In genomic region chr16:87765776-87766484, GRCh38 we compare ENCODE assay signal across 8 cellular contexts. TPM values are rescaled to one million over a fixed set of nuclear protein-coding genes. Genes with fewer than 3 reads are reported as not detected.
DNase-seq lines count a peak whose midpoint lies in the region; ATAC-seq and TF ChIP-seq lines count a peak whose summit lies in the region.

KLHDC4 (minus strand) TSS chr16:87765986; CDS start chr16:87765890, 96 bp downstream.

- no peaks in the 10 kb centered on the region for H3K9me2 ChIP-seq in MM.1S (replicated peaks; ENCODE audit: insufficient read depth, low read length)

- peak in 1 of 2 donors; percentile 79 for TF ChIP-seq POLR2A in thyroid gland (IDR thresholded peaks at IDR 0.05)

- H3K27me3 ChIP-seq in MM.1S (replicated peaks; ENCODE audit: insufficient read depth, low read length), result no peaks in the 10 kb centered on the region
- H3K27me3 ChIP-seq in parathyroid adenoma (ENCODE audit: control insufficient read depth, insufficient read depth, low read length), result no peaks in the 10 kb centered on the region
- no peaks in the 10 kb centered on the region for H3K27me3 ChIP-seq in thyroid gland

- 2 to 3% methylated on average over 32 to 33 of the region's 60 CpGs for WGBS in thyroid gland, 2 donors

- H4K20me1 ChIP-seq in MM.1S (ENCODE audit: insufficient read depth, low read length), result no peaks in the 10 kb centered on the region

- intact Hi-C loops in Right ventricle myocardium superior (cut with DNase I), result loop anchor here (5.0 kb wide), 1 partner anchor 179 kb away; no protein-coding TSS in a partner anchor
- intact Hi-C loops in thyroid gland (cut with DNase I), result loop anchor here (10.0 kb wide), 2 partner anchors 181 to 371 kb away; partner anchors contain the start of gene MAP1LC3B

- H3K9ac ChIP-seq in MM.1S (ENCODE audit: low read length), result peak within 1 kb of the TSS; percentile 85
- peak within 1 kb of the TSS; percentile 70 for H3K9ac ChIP-seq in parathyroid adenoma

- TF ChIP-seq CTCF in MM.1S (IDR thresholded peaks at IDR 0.05; ENCODE audit: low read length) (no peak), parathyroid adenoma (IDR thresholded peaks at IDR 0.05) (no peak), thyroid gland (IDR thresholded peaks at IDR 0.05) (no peak)

- peak within 1 kb of the TSS; percentile 87 for H3K4me3 ChIP-seq in MM.1S (ENCODE audit: low read length)
- H3K4me3 ChIP-seq in parathyroid adenoma (ENCODE audit: low read depth, low read length), result peak within 1 kb of the TSS; percentile 96
- H3K4me3 ChIP-seq in thyroid gland (replicated peaks in 1 of 3), result peak within 1 kb of the TSS; percentile 71 to 99 (median 94)

- H3K79me2 ChIP-seq in MM.1S (ENCODE audit: low read length), result peaks cover 41% of the 10 kb centered on the region
- no peaks in the 10 kb centered on the region for H3K79me2 ChIP-seq in parathyroid adenoma

- peak within 1 kb of the TSS; percentile 57; the same call in 1 of the 2 replicates for H3K27ac ChIP-seq in MM.1S (ENCODE audit: low read length)
- H3K27ac ChIP-seq in parathyroid adenoma, result peak within 1 kb of the TSS; percentile 80
- H3K27ac ChIP-seq in thyroid gland, result peak within 1 kb of the TSS; percentile 76 to 89 (median 78)

- peak; percentile 87 for DNase-seq in EH (ENCODE audit: low read depth)
- peak; percentile 24 for DNase-seq in GOT3 (lab: John Stamatoyannopoulos, UW)
- DNase-seq in MM.1S, result peak; percentile 72
- DNase-seq in SW480 (ENCODE audit: low spot score), result peak; percentile 81
- peak; percentile 79 for DNase-seq in activated naive CD8-positive, alpha-beta T cell treated with anti-CD3 and anti-CD28 coated beads, Interleukin-2, amount 50 U/mL, for 16 hours (ENCODE audit: low read depth, low spot score)
- DNase-seq in Right ventricle myocardium superior, result peak; percentile 93
- DNase-seq in thyroid gland, result peak; percentile 87

- H3K36me3 ChIP-seq in MM.1S (replicated peaks; ENCODE audit: insufficient read depth, low read length) (no peaks in the 10 kb centered on the region), parathyroid adenoma (ENCODE audit: control insufficient read depth, insufficient read depth, low read length) (no peaks in the 10 kb centered on the region), thyroid gland (no peaks in the 10 kb centered on the region)

- no peaks in the 10 kb centered on the region for H3K4me1 ChIP-seq in MM.1S (ENCODE audit: low read length)
- H3K4me1 ChIP-seq in parathyroid adenoma, result peaks cover 5% of the 10 kb centered on the region
- H3K4me1 ChIP-seq in thyroid gland, result peaks cover 10 to 17% of the 10 kb centered on the region in 2 donors

- H3K9me3 ChIP-seq in MM.1S (replicated peaks; ENCODE audit: insufficient read depth, low read length), result no peaks in the 10 kb centered on the region
- no peaks in the 10 kb centered on the region for H3K9me3 ChIP-seq in parathyroid adenoma (ENCODE audit: control insufficient read depth, low read length)
- H3K9me3 ChIP-seq in thyroid gland, result no peaks in the 10 kb centered on the region

- 0 out of 2 replicates have a peak, but pooled peaks cover 3% of the 10 kb centered on the region for H3F3A ChIP-seq in MM.1S (ENCODE audit: insufficient read depth, low read length)

- peak within 1 kb of the TSS; percentile 42; the same call in 1 of the 2 replicates for H2AFZ ChIP-seq in MM.1S (ENCODE audit: low read length)
- peak within 1 kb of the TSS; percentile 98 for H2AFZ ChIP-seq in parathyroid adenoma

- H3K4me2 ChIP-seq in MM.1S (ENCODE audit: low read depth, low read length) (peak within 1 kb of the TSS; percentile 82), parathyroid adenoma (ENCODE audit: low read length) (peak within 1 kb of the TSS; percentile 92)

- ATAC-seq in Right ventricle myocardium superior (ENCODE audit: poor library complexity), result peak; percentile 98

RNA-seq across cellular contexts. Expression of gene KLHDC4, which starts in this region (rescaled TPM):
- total RNA-seq in Right ventricle myocardium superior, result 8.7 TPM
- total RNA-seq in thyroid gland, result 10 to 100 TPM; 19.9 to 40.9 (median 30.3) TPM

Comparison
In these comparisons a context has a peak if more than half of its experiments do, and no peak if none do; other contexts are left out.
1. Peak in every context shown above with its lines: DNase-seq, ATAC-seq, H3K4me3 ChIP-seq and H3K27ac ChIP-seq.
2. DNase-seq: peak in every context shown above with its lines; median percentile 93 in Right ventricle myocardium superior; 87 in EH; 87 in thyroid gland; 81 in SW480; 79 in activated naive CD8-positive, alpha-beta T cell treated with anti-CD3 and anti-CD28 coated beads, Interleukin-2, amount 50 U/mL, for 16 hours; 72 in MM.1S; 24 in GOT3.